In genomic region chr19:39532233-39533002, GRCh38 we compare ENCODE assay signal across 1 cellular context.
TF ChIP-seq lines count a peak whose summit lies in the region.

Gene EID2B, minus strand, starts transcription at chr19:39532852. Its CDS starts 50 bp downstream, at chr19:39532802.

TF ChIP-seq in HepG2, 621 proteins besides CTCF, POLR2A, EP300 and RAD21 (continues in another document):
- TF ChIP-seq ZBTB3 (CRISPR knock-in tag; IDR thresholded peaks at IDR 0.05; ENCODE audit: borderline replicate concordance, low read depth) (0 out of 2 replicates have a peak, but pooled peaks have one; percentile 82), ZNF121 (CRISPR knock-in tag; IDR thresholded peaks at IDR 0.05) (peak; percentile 65; the same call in 1 of the 2 replicates), SAP130 (CRISPR knock-in tag; IDR thresholded peaks at IDR 0.05; ENCODE audit: low read depth) (peak; percentile 82), ZNF678 (CRISPR knock-in tag; IDR thresholded peaks at IDR 0.05) (peak; percentile 89; the same call in 1 of the 2 replicates), AGO2 (optimal IDR thresholded peaks at IDR 0.05; ENCODE audit: low read depth, low read length) (peak; percentile 58), TCF12 (IDR thresholded peaks at IDR 0.05) (no peak), TCF12 (CRISPR knock-in tag; IDR thresholded peaks at IDR 0.05) (no peak), KDM5A (IDR thresholded peaks at IDR 0.05; ENCODE audit: borderline replicate concordance, low read length) (peak; percentile 78; the same call in 1 of the 2 replicates), ZSCAN31 (CRISPR knock-in tag; IDR thresholded peaks at IDR 0.05; ENCODE audit: low read depth) (peak; percentile 90), ZNF124 (CRISPR knock-in tag; IDR thresholded peaks at IDR 0.05) (peak; percentile 49; the same call in 1 of the 2 replicates), ZNF407 (CRISPR knock-in tag; IDR thresholded peaks at IDR 0.05; ENCODE audit: not compliant biosample characterization) (peak; percentile 56), FOSL2 (CRISPR knock-in tag; IDR thresholded peaks at IDR 0.05) (peak; percentile 41; the same call in 1 of the 2 replicates), RFX3 (CRISPR knock-in tag; IDR thresholded peaks at IDR 0.05) (peak; percentile 38; the same call in 1 of the 2 replicates), YEATS2 (CRISPR knock-in tag; IDR thresholded peaks at IDR 0.05; ENCODE audit: borderline replicate concordance) (peak; percentile 72; the same call in 1 of the 2 replicates), ZNF343 (CRISPR knock-in tag; IDR thresholded peaks at IDR 0.05) (peak; percentile 74; the same call in 1 of the 2 replicates), ZZZ3 (CRISPR knock-in tag; IDR thresholded peaks at IDR 0.05; ENCODE audit: borderline replicate concordance) (peak; percentile 87), SIN3A (IDR thresholded peaks at IDR 0.05; ENCODE audit: borderline replicate concordance, low read depth, low read length) (peak; percentile 62; the same call in 1 of the 2 replicates), SIX4 (CRISPR knock-in tag; IDR thresholded peaks at IDR 0.05) (no peak), HNRNPH1 (optimal IDR thresholded peaks at IDR 0.05; ENCODE audit: low read depth, low read length) (no peak), HOXA3 (CRISPR knock-in tag; IDR thresholded peaks at IDR 0.05) (peak; percentile 38; the same call in 1 of the 2 replicates), ZNF329 (CRISPR knock-in tag; IDR thresholded peaks at IDR 0.05; ENCODE audit: low read depth) (0 out of 2 replicates have a peak, but pooled peaks have one; percentile 49), YEATS4 (CRISPR knock-in tag; IDR thresholded peaks at IDR 0.05; ENCODE audit: borderline replicate concordance) (peak; percentile 60), NR0B2 (CRISPR knock-in tag; IDR thresholded peaks at IDR 0.05) (peak; percentile 72), NCOA1 (CRISPR knock-in tag; IDR thresholded peaks at IDR 0.05) (0 out of 2 replicates have a peak, but pooled peaks have one; percentile 59), ZNF143 (CRISPR knock-in tag; IDR thresholded peaks at IDR 0.05) (no peak), ERF (CRISPR knock-in tag; IDR thresholded peaks at IDR 0.05) (peak; percentile 72; the same call in 1 of the 2 replicates), RNF2 (conservative IDR thresholded peaks at IDR 0.05; ENCODE audit: low read depth) (0 out of 2 replicates have a peak, but pooled peaks have one; percentile 38), IRF2 (CRISPR knock-in tag; IDR thresholded peaks at IDR 0.05) (0 out of 2 replicates have a peak, but pooled peaks have one; percentile 50), CBX1 (IDR thresholded peaks at IDR 0.05; ENCODE audit: low read depth) (peak; percentile 88), KLF9 (CRISPR knock-in tag; IDR thresholded peaks at IDR 0.05; ENCODE audit: low read depth) (0 out of 2 replicates have a peak, but pooled peaks have one; percentile 49), ADNP (CRISPR knock-in tag; IDR thresholded peaks at IDR 0.05) (no peak), ZNF354B (CRISPR knock-in tag; IDR thresholded peaks at IDR 0.05) (no peak), PITX1 (CRISPR knock-in tag; IDR thresholded peaks at IDR 0.05) (peak; percentile 50; the same call in 1 of the 2 replicates), IRF9 (CRISPR knock-in tag; IDR thresholded peaks at IDR 0.05; ENCODE audit: borderline replicate concordance) (peak; percentile 81; the same call in 1 of the 2 replicates), SMC3 (IDR thresholded peaks at IDR 0.05; ENCODE audit: low read length) (peak; percentile 69)
- TF ChIP-seq, protein P1, sequence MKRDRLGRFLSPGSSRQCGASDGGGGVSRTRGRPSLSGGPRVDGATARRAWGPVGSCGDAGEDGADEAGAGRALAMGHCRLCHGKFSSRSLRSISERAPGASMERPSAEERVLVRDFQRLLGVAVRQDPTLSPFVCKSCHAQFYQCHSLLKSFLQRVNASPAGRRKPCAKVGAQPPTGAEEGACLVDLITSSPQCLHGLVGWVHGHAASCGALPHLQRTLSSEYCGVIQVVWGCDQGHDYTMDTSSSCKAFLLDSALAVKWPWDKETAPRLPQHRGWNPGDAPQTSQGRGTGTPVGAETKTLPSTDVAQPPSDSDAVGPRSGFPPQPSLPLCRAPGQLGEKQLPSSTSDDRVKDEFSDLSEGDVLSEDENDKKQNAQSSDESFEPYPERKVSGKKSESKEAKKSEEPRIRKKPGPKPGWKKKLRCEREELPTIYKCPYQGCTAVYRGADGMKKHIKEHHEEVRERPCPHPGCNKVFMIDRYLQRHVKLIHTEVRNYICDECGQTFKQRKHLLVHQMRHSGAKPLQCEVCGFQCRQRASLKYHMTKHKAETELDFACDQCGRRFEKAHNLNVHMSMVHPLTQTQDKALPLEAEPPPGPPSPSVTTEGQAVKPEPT (CRISPR knock-in tag; IDR thresholded peaks at IDR 0.05; ENCODE audit: low read depth): 0 out of 2 replicates have a peak, but pooled peaks have one; percentile 41
- TF ChIP-seq, protein P2, sequence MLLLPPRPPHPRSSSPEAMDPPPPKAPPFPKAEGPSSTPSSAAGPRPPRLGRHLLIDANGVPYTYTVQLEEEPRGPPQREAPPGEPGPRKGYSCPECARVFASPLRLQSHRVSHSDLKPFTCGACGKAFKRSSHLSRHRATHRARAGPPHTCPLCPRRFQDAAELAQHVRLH (CRISPR knock-in tag; IDR thresholded peaks at IDR 0.05; ENCODE audit: borderline replicate concordance, low read depth): peak; percentile 73
- TF ChIP-seq, protein P3, sequence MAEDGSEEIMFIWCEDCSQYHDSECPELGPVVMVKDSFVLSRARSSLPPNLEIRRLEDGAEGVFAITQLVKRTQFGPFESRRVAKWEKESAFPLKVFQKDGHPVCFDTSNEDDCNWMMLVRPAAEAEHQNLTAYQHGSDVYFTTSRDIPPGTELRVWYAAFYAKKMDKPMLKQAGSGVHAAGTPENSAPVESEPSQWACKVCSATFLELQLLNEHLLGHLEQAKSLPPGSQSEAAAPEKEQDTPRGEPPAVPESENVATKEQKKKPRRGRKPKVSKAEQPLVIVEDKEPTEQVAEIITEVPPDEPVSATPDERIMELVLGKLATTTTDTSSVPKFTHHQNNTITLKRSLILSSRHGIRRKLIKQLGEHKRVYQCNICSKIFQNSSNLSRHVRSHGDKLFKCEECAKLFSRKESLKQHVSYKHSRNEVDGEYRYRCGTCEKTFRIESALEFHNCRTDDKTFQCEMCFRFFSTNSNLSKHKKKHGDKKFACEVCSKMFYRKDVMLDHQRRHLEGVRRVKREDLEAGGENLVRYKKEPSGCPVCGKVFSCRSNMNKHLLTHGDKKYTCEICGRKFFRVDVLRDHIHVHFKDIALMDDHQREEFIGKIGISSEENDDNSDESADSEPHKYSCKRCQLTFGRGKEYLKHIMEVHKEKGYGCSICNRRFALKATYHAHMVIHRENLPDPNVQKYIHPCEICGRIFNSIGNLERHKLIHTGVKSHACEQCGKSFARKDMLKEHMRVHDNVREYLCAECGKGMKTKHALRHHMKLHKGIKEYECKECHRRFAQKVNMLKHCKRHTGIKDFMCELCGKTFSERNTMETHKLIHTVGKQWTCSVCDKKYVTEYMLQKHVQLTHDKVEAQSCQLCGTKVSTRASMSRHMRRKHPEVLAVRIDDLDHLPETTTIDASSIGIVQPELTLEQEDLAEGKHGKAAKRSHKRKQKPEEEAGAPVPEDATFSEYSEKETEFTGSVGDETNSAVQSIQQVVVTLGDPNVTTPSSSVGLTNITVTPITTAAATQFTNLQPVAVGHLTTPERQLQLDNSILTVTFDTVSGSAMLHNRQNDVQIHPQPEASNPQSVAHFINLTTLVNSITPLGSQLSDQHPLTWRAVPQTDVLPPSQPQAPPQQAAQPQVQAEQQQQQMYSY (CRISPR knock-in tag; IDR thresholded peaks at IDR 0.05): no peak
- TF ChIP-seq, protein P4, sequence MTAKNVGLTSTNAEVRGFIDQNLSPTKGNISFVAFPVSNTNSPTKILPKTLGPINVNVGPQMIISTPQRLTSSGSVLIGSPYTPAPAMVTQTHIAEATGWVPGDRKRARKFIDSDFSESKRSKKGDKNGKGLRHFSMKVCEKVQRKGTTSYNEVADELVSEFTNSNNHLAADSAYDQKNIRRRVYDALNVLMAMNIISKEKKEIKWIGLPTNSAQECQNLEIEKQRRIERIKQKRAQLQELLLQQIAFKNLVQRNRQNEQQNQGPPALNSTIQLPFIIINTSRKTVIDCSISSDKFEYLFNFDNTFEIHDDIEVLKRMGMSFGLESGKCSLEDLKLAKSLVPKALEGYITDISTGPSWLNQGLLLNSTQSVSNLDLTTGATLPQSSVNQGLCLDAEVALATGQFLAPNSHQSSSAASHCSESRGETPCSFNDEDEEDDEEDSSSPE (CRISPR knock-in tag; IDR thresholded peaks at IDR 0.05): peak; percentile 81; the same call in 1 of the 2 replicates
- TF ChIP-seq, protein P5, sequence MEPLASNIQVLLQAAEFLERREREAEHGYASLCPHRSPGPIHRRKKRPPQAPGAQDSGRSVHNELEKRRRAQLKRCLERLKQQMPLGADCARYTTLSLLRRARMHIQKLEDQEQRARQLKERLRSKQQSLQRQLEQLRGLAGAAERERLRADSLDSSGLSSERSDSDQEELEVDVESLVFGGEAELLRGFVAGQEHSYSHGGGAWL (CRISPR knock-in tag; IDR thresholded peaks at IDR 0.05): peak; percentile 66
